10 cellular contexts compared by ENCODE assay signal in the genomic region with DNA sequence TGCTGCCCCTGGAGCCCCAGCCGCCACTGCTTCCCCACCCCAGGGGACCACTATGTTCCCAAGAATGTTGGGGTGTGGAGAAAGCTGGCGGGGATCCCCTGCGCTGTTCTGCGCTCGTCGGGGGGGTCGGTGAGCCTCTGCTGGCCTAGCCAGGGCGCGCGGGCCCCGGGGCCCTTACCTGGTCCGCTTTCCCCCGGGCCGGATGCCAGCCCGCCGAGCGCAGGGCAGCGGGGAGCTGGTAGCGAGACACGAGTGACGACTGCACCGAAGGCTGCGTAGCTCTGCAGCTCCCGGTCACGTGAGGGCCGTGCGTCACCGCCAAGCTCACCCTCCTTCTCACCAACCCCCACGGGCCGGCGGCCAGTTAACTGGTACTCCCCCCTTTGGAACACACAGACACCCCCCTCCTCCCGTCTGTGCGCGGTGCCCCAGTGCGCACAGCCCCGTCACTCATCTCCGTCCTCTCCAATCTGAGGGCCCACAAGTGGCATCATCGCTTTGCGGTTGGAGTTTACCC. TPM values are rescaled to one million over a fixed set of nuclear protein-coding genes. Genes with fewer than 3 reads are reported as not detected.
DNase-seq lines count a peak whose midpoint lies in the region; ATAC-seq and TF ChIP-seq lines count a peak whose summit lies in the region.
"Had no signal": no experiment of that assay in that cellular context is flagged by ENCODE, and none has a peak within 500 bp of the region (broad histone marks: within the 10 kb centered on the region; RNA-seq: fewer than 3 reads in every experiment).

TSS of gene BEX1 (minus strand) at position 254 of the 517 bp plus-strand sequence. CDS start 897 bp downstream, outside the sequence.

- no peaks in the 10 kb centered on the region for H3K4me1 Mint-ChIP-seq in activated CD8-positive, alpha-beta memory T cell treated with anti-CD3 and anti-CD28 coated beads, Interleukin-2, amount 10 ng/mL, durations not matched to agents 7 days and 5 days
- no peaks in the 10 kb centered on the region for H3K4me1 Mint-ChIP-seq in Caco-2 (ENCODE audit: low read depth, unreplicated experiment)

- no TSS peak for BruUV-seq in Caco-2 (replicated peaks; lab: Mats Ljungman, UMichigan)

- WGBS in thymus: 3% methylated on average over 38 of the region's 39 CpGs

- no peaks in the 10 kb centered on the region for H3K36me3 ChIP-seq in lower lobe of right lung
- no peaks in the 10 kb centered on the region for H3K36me3 ChIP-seq in thymus (ENCODE audit: control insufficient read depth, insufficient read depth)
- H3K36me3 ChIP-seq in Caco-2 (ENCODE audit: control insufficient read depth, insufficient read depth, low read length): no peaks in the 10 kb centered on the region

- H3K27ac ChIP-seq in lower lobe of right lung: no peak within 1 kb of the TSS
- H3K27ac ChIP-seq in thymus (ENCODE audit: low read depth): no peak within 1 kb of the TSS

- peaks cover 11% of the 10 kb centered on the region for H3K27me3 Mint-ChIP-seq in activated CD8-positive, alpha-beta memory T cell treated with anti-CD3 and anti-CD28 coated beads, Interleukin-2, amount 10 ng/mL, durations not matched to agents 7 days and 5 days
- H3K27me3 Mint-ChIP-seq in Caco-2 (ENCODE audit: insufficient read depth, unreplicated experiment): no peaks in the 10 kb centered on the region

- DNase-seq in activated CD8-positive, alpha-beta memory T cell treated with anti-CD3 and anti-CD28 coated beads, Interleukin-2, amount 50 U/mL, for 48 hours: peak; percentile 46
- no peak for DNase-seq in activated CD8-positive, alpha-beta memory T cell treated with anti-CD3 and anti-CD28 coated beads, Interleukin-2, amount 10 ng/mL, durations not matched to agents 7 days and 5 days
- DNase-seq in NCI-H774 (lab: John Stamatoyannopoulos, UW): peak; percentile 79
- DNase-seq in cerebellar nuclear complex (lab: John Stamatoyannopoulos, UW): peak; percentile 58 to 63
- DNase-seq in lower lobe of right lung: peak; percentile 46
- no peak for DNase-seq in activated gamma-delta T cell (lab: John Stamatoyannopoulos, UW)
- DNase-seq in Caco-2: no peak

- intact Hi-C loops in lower lobe of right lung (cut with DNase I): loop anchor here (10.0 kb wide), 1 partner anchor 91 kb away; no protein-coding TSS in a partner anchor
- intact Hi-C loops in Caco-2 (cut with micrococcal nuclease; ENCODE audit: unreplicated experiment): no loop called here

- H3K27ac Mint-ChIP-seq in activated CD8-positive, alpha-beta memory T cell treated with anti-CD3 and anti-CD28 coated beads, Interleukin-2, amount 10 ng/mL, durations not matched to agents 7 days and 5 days: no peak within 1 kb of the TSS
- no peak within 1 kb of the TSS for H3K27ac Mint-ChIP-seq in Caco-2 (ENCODE audit: unreplicated experiment)
- H3K27ac Mint-ChIP-seq: CD8-positive, alpha-beta memory T cell had no signal

- TF ChIP-seq CTCF in lower lobe of right lung (IDR thresholded peaks at IDR 0.05) (no peak), Caco-2 (IDR thresholded peaks at IDR 0.05; ENCODE audit: insufficient read depth in 1 of 2, low read depth in 1 of 2, low read length in 1 of 2, severe bottlenecking in 1 of 2, unreplicated experiment in 1 of 2) (no peak)

- CTCF ChIA-PET in activated CD8-positive, alpha-beta memory T cell treated with anti-CD3 and anti-CD28 coated beads, Interleukin-2, amount 10 ng/mL, durations not matched to agents 7 days and 5 days (lab: Charles Lee): no interaction called here
- CTCF ChIA-PET in Caco-2 (lab: Charles Lee): no interaction called here

- H3K27me3 ChIP-seq in lower lobe of right lung (ENCODE audit: low read depth) (no peaks in the 10 kb centered on the region), thymus (ENCODE audit: control insufficient read depth, insufficient read depth) (no peaks in the 10 kb centered on the region), Caco-2 (replicated peaks; ENCODE audit: control insufficient read depth, insufficient read depth, low read length) (no peaks in the 10 kb centered on the region)

- H3K36me3 Mint-ChIP-seq in activated CD8-positive, alpha-beta memory T cell treated with anti-CD3 and anti-CD28 coated beads, Interleukin-2, amount 10 ng/mL, durations not matched to agents 7 days and 5 days: no peaks in the 10 kb centered on the region
- H3K36me3 Mint-ChIP-seq in Caco-2 (ENCODE audit: insufficient read depth, unreplicated experiment): no peaks in the 10 kb centered on the region
- H3K36me3 Mint-ChIP-seq: CD8-positive, alpha-beta memory T cell had no signal

- H3K9me3 Mint-ChIP-seq in activated CD8-positive, alpha-beta memory T cell treated with anti-CD3 and anti-CD28 coated beads, Interleukin-2, amount 10 ng/mL, durations not matched to agents 7 days and 5 days (ENCODE audit: low read depth): no peaks in the 10 kb centered on the region
- peaks cover 9% of the 10 kb centered on the region for H3K9me3 Mint-ChIP-seq in Caco-2 (ENCODE audit: unreplicated experiment)

- H3K9me3 ChIP-seq in lower lobe of right lung (no peaks in the 10 kb centered on the region), thymus (ENCODE audit: control insufficient read depth) (no peaks in the 10 kb centered on the region), Caco-2 (no peaks in the 10 kb centered on the region)

- POLR2A ChIA-PET in Caco-2 (lab: Charles Lee): no interaction called here

- no peak within 1 kb of the TSS for H3K4me3 Mint-ChIP-seq in activated CD8-positive, alpha-beta memory T cell treated with anti-CD3 and anti-CD28 coated beads, Interleukin-2, amount 10 ng/mL, durations not matched to agents 7 days and 5 days
- no peak within 1 kb of the TSS for H3K4me3 Mint-ChIP-seq in Caco-2 (ENCODE audit: unreplicated experiment)

- no peak for ATAC-seq in activated CD8-positive, alpha-beta memory T cell treated with anti-CD3 and anti-CD28 coated beads, Interleukin-2, amount 10 ng/mL, durations not matched to agents 7 days and 5 days
- peak in 1 of 2 donors; percentile 43 for ATAC-seq in lower lobe of right lung

- H3K4me3 ChIP-seq in lower lobe of right lung: peak within 1 kb of the TSS; percentile 40
- H3K4me3 ChIP-seq in thymus (ENCODE audit: low read length): peak within 1 kb of the TSS; percentile 15
- no peak within 1 kb of the TSS for H3K4me3 ChIP-seq in Caco-2 (ENCODE audit: low read depth, low read length)

- H3K4me1 ChIP-seq in lower lobe of right lung: no peaks in the 10 kb centered on the region
- H3K4me1 ChIP-seq in thymus (ENCODE audit: control insufficient read depth, insufficient read depth, low read length): no peaks in the 10 kb centered on the region
- H3K4me1 ChIP-seq in Caco-2: no peaks in the 10 kb centered on the region

RNA-seq across cellular contexts. Expression of gene BEX1, which starts in this region (rescaled TPM):
- total RNA-seq in activated CD8-positive, alpha-beta memory T cell treated with anti-CD3 and anti-CD28 coated beads, Interleukin-2, amount 10 ng/mL, durations not matched to agents 7 days and 5 days: not detected
- total RNA-seq in lower lobe of right lung: 1.2 TPM
- 3.1 TPM for polyA plus RNA-seq in thymus
- total RNA-seq in Caco-2 (2022): not detected in 2 replicates
- total RNA-seq: T-helper 2 cell treated with Interferon-gamma antibody and Interleukin-4, amounts not matched to agents 100 ng/mL and 5 ng/mL, for 36 hours had no signal

Comparison
In these comparisons a context has a peak if more than half of its experiments do, and no peak if none do; other contexts are left out.
1. DNase-seq: peak in activated CD8-positive, alpha-beta memory T cell treated with anti-CD3 and anti-CD28 coated beads, Interleukin-2, amount 50 U/mL, for 48 hours (single experiment), NCI-H774 (single experiment), cerebellar nuclear complex (2 of 2) and lower lobe of right lung (single experiment); none in activated CD8-positive, alpha-beta memory T cell treated with anti-CD3 and anti-CD28 coated beads, Interleukin-2, amount 10 ng/mL, durations not matched to agents 7 days and 5 days (single experiment), activated gamma-delta T cell (single experiment) and Caco-2 (0 of 2).